In the genomic region with DNA sequence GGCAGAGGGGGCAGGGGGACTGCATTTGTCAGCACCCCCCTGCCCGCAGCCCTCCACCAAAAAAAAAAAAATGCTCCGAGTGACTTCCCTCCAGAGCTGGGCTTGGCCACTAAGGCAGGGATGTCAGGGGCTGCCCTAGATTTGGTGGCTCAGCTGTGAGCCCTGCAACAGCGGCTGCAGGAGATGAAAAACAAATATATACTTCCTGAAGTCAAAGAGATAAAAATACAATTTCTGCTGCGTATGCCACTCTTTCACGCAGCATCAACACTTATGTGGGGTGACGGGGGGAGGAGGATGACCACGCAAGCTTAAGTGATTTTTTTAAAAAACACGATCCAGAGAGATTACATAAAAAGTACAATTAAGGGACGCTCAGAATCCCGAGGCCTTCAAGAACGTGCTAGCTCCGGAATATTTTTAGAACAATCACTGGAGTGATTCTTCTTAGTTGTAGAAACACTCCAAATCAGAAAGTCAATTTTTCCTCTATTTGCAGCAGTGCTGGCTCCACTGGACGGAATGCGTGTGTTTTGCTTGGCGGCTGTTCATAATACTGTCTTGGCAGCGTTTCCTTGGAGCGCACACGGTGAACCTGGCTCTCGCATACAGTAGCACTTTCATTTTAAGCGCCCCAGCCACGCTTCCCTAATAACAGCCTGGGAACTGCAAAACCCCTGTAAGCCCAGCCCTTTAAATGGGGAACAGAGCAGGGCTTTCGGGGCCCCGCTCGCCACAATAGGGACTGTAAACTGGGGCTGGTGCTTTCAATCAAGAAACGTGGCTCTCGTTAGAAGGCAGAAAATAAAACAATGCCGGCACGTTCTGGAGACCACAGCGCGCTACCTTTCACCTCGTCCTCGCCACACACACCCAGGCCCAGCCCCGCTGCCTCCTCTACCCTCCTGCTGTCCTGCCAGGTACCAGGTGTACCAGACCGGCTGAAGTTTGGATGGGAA, we compare ENCODE assay signal across 8 cellular contexts.
DNase-seq lines count a peak whose midpoint lies in the region; ATAC-seq, FAIRE-seq and TF ChIP-seq lines count a peak whose summit lies in the region.

No MANE protein-coding gene starts in this region.

- H3K18ac ChIP-seq in neuronal stem cell (ENCODE audit: low read length): peak overlapping the region; percentile 24

- H3K4me3 ChIP-seq in endothelial cell of umbilical vein (replicated peaks in 1 of 3; ENCODE audit: insufficient read depth in 1 of 3, low read depth in 1 of 3, low read length in 3 of 3) (no peak overlapping the region), neuronal stem cell (ENCODE audit: low read length in 2 of 2) (no peak overlapping the region)

- no peak overlapping the region for H2BK5ac ChIP-seq in neuronal stem cell (ENCODE audit: low read length)

- CTCF ChIA-PET in WTC11 (lab: Charles Lee): interaction anchor here (0.6 to 1.7 kb wide), 5 partner anchors 8 to 108 kb away, joined by 3 to 6 read pairs (median 4); no protein-coding TSS in a partner anchor
- CTCF ChIA-PET in endothelial cell of umbilical vein (lab: Charles Lee): interaction anchor here (0.6 kb wide), 1 partner anchor 75 kb away, joined by 3 read pairs; no protein-coding TSS in a partner anchor

- dilution Hi-C loops in endothelial cell of umbilical vein (cut with MboI; ENCODE audit: extremely low pct_ligation_motif_present, low sequenced_read_pairs): no loop called here

- H2AK5ac ChIP-seq in neuronal stem cell (ENCODE audit: low read depth, low read length): no peak overlapping the region

- intact Hi-C loops in endothelial cell of umbilical vein (cut with micrococcal nuclease): no loop called here

- no peak overlapping the region for H3K14ac ChIP-seq in neuronal stem cell (ENCODE audit: low read length)

- no peaks in the 10 kb centered on the region for H3K9me3 ChIP-seq in endothelial cell of umbilical vein (replicated peaks; ENCODE audit: control insufficient read depth, insufficient read depth, low read length)
- H3K9me3 ChIP-seq in neuronal stem cell (replicated peaks in 1 of 2; ENCODE audit: control insufficient read depth in 2 of 2, insufficient read depth in 1 of 2, low read depth in 1 of 2, low read length in 2 of 2): no peaks in the 10 kb centered on the region

- POLR2A ChIA-PET in WTC11 (lab: Charles Lee) (no interaction called here), endothelial cell of umbilical vein (lab: Charles Lee) (no interaction called here)

- no peaks in the 10 kb centered on the region for H3K36me3 ChIP-seq in endothelial cell of umbilical vein (ENCODE audit: control insufficient read depth in 2 of 2, extremely low read depth in 1 of 2, insufficient read depth in 2 of 2, low read length in 2 of 2)
- H3K36me3 ChIP-seq in neuronal stem cell (replicated peaks in 1 of 2; ENCODE audit: control insufficient read depth in 2 of 2, insufficient read depth in 2 of 2, low read length in 2 of 2): no peaks in the 10 kb centered on the region

- H3K79me2 ChIP-seq in endothelial cell of umbilical vein (ENCODE audit: control insufficient read depth, insufficient read depth, low read length): no peaks in the 10 kb centered on the region

- peak overlapping the region; percentile 52 for H3K23ac ChIP-seq in neuronal stem cell (ENCODE audit: low read depth, low read length, poor library complexity)

- H3K9me1 ChIP-seq in endothelial cell of umbilical vein (replicated peaks; ENCODE audit: control insufficient read depth, extremely low read depth, insufficient read depth, low read length): no peaks in the 10 kb centered on the region

- peak; percentile 65 for DNase-seq in activated T-cell treated with anti-CD3 and anti-CD28 coated beads, Interleukin-2, amount 50 U/mL, for 24 hours
- DNase-seq in activated T-cell treated with anti-CD3 and anti-CD28 coated beads for 4 hours (no peak), WTC11 (ENCODE audit: low spot score) (no peak), endothelial cell of umbilical vein (ENCODE audit: low read depth, low spot score) (peak; percentile 46), neuronal stem cell (ENCODE audit: low spot score) (no peak), NK-92 (lab: John Stamatoyannopoulos, UW; ENCODE audit: unreplicated experiment) (no peak), progenitor cell of endocrine pancreas (ENCODE audit: low spot score, unreplicated experiment) (no peak)
- DNase-seq in stimulated activated CD8-positive, alpha-beta memory T cell treated with anti-CD3 and anti-CD28 coated beads, Interleukin-4, amount 100 ng/mL, for 48 hours: no peak

- no peak overlapping the region for H3K4ac ChIP-seq in neuronal stem cell (ENCODE audit: low read length)

- no peak for TF ChIP-seq POLR2A in endothelial cell of umbilical vein (IDR thresholded peaks at IDR 0.05; ENCODE audit: low read depth, low read length)

- H3K4me2 ChIP-seq in endothelial cell of umbilical vein (ENCODE audit: insufficient read depth, low read length) (no peak overlapping the region), neuronal stem cell (ENCODE audit: insufficient read depth, low read length, poor library complexity, severe bottlenecking) (no peak overlapping the region)

- no peaks in the 10 kb centered on the region for H3K79me1 ChIP-seq in neuronal stem cell (ENCODE audit: low read depth, low read length)

- H3K27ac ChIP-seq in endothelial cell of umbilical vein (ENCODE audit: insufficient read depth, low read depth, low read length) (no peak overlapping the region), neuronal stem cell (replicated peaks; ENCODE audit: low read length) (no peak overlapping the region)

- FAIRE-seq in endothelial cell of umbilical vein (lab: Jason Lieb, UNC): no peak

- H3K4me3 Mint-ChIP-seq in activated T-cell treated with anti-CD3 and anti-CD28 coated beads, Interleukin-2, amount 50 U/mL, for 24 hours: peak overlapping the region; percentile 85
- H3K4me3 Mint-ChIP-seq in WTC11 (no peak overlapping the region), progenitor cell of endocrine pancreas (ENCODE audit: low read depth) (no peak overlapping the region)

- no peak overlapping the region for H2BK15ac ChIP-seq in neuronal stem cell (ENCODE audit: low read length)

- no peaks in the 10 kb centered on the region for H3K27me3 Mint-ChIP-seq in activated T-cell treated with anti-CD3 and anti-CD28 coated beads, Interleukin-2, amount 50 U/mL, for 24 hours
- H3K27me3 Mint-ChIP-seq in WTC11 (ENCODE audit: low read depth): no peaks in the 10 kb centered on the region
- H3K27me3 Mint-ChIP-seq in progenitor cell of endocrine pancreas: peaks cover 36% of the 10 kb centered on the region

- H3K27me3 ChIP-seq in endothelial cell of umbilical vein (ENCODE audit: control insufficient read depth in 2 of 2, insufficient read depth in 2 of 2, low read length in 2 of 2) (no peaks in the 10 kb centered on the region), neuronal stem cell (ENCODE audit: control insufficient read depth in 3 of 3, insufficient read depth in 3 of 3, low read depth in 1 of 3, low read length in 3 of 3) (no peaks in the 10 kb centered on the region)

- no peaks in the 10 kb centered on the region for H4K20me1 ChIP-seq in endothelial cell of umbilical vein (replicated peaks; ENCODE audit: control insufficient read depth, extremely low read depth, insufficient read depth, low read length)

- H4K91ac ChIP-seq in neuronal stem cell (ENCODE audit: low read depth, low read length, poor library complexity): no peak overlapping the region

- H3K9ac ChIP-seq in endothelial cell of umbilical vein (replicated peaks; ENCODE audit: extremely low read depth, insufficient read depth, low read length) (no peak overlapping the region), neuronal stem cell (ENCODE audit: low read depth, low read length, poor library complexity) (no peak overlapping the region)

- no peaks in the 10 kb centered on the region for H3K4me1 ChIP-seq in endothelial cell of umbilical vein (ENCODE audit: control insufficient read depth, extremely low read depth, insufficient read depth, low read length)
- H3K4me1 ChIP-seq in neuronal stem cell (ENCODE audit: control insufficient read depth in 2 of 2, insufficient read depth in 1 of 2, low read depth in 1 of 2, low read length in 2 of 2): peaks cover 0 to 7% of the 10 kb centered on the region in 2 donors

- H2AFZ ChIP-seq in endothelial cell of umbilical vein (ENCODE audit: low read depth, low read length) (no peak overlapping the region), neuronal stem cell (ENCODE audit: low read length) (no peak overlapping the region)

- H3K4me1 Mint-ChIP-seq in activated T-cell treated with anti-CD3 and anti-CD28 coated beads, Interleukin-2, amount 50 U/mL, for 24 hours (ENCODE audit: low read depth): peaks cover 93% of the 10 kb centered on the region
- H3K4me1 Mint-ChIP-seq in WTC11 (peaks cover 58% of the 10 kb centered on the region), progenitor cell of endocrine pancreas (ENCODE audit: low read depth) (peaks cover 20% of the 10 kb centered on the region)

- H3K27ac Mint-ChIP-seq in activated T-cell treated with anti-CD3 and anti-CD28 coated beads, Interleukin-2, amount 50 U/mL, for 24 hours: peak overlapping the region; percentile 95
- H3K27ac Mint-ChIP-seq in WTC11 (peak overlapping the region; percentile 79), progenitor cell of endocrine pancreas (no peak overlapping the region)

- H4K8ac ChIP-seq in neuronal stem cell (ENCODE audit: low read depth, low read length): no peak overlapping the region

- no peak for ATAC-seq in WTC11

- TF ChIP-seq CTCF in WTC11 (IDR thresholded peaks at IDR 0.05): no peak
- no peak for TF ChIP-seq CTCF in endothelial cell of umbilical vein (IDR thresholded peaks at IDR 0.05; ENCODE audit: extremely low read depth in 1 of 2, insufficient read depth in 1 of 2, low read depth in 1 of 2, low read length in 2 of 2)
- no peak for TF ChIP-seq CTCF in progenitor cell of endocrine pancreas (IDR thresholded peaks at IDR 0.05; ENCODE audit: unreplicated experiment)

- no CpG with 5 or more reads among the region's 34 CpGs for WGBS in neuronal stem cell (ENCODE audit: extremely low coverage in 2 of 2, insufficient read length in 2 of 2, insufficient replicate concordance in 1 of 2), 2 donors

- peaks cover 60% of the 10 kb centered on the region for H3K36me3 Mint-ChIP-seq in activated T-cell treated with anti-CD3 and anti-CD28 coated beads, Interleukin-2, amount 50 U/mL, for 24 hours (ENCODE audit: low read depth)
- H3K36me3 Mint-ChIP-seq in WTC11: no peaks in the 10 kb centered on the region
- no peaks in the 10 kb centered on the region for H3K36me3 Mint-ChIP-seq in progenitor cell of endocrine pancreas (ENCODE audit: insufficient read depth)

- H2BK120ac ChIP-seq in neuronal stem cell (ENCODE audit: low read depth, low read length): no peak overlapping the region

- H2BK12ac ChIP-seq in neuronal stem cell (ENCODE audit: low read length): no peak overlapping the region

- no peaks in the 10 kb centered on the region for H3K9me3 Mint-ChIP-seq in activated T-cell treated with anti-CD3 and anti-CD28 coated beads, Interleukin-2, amount 50 U/mL, for 24 hours
- H3K9me3 Mint-ChIP-seq in WTC11 (no peaks in the 10 kb centered on the region), progenitor cell of endocrine pancreas (ENCODE audit: low read depth) (no peaks in the 10 kb centered on the region)

- no TSS peak for BruUV-seq in endothelial cell of umbilical vein (replicated peaks; lab: Mats Ljungman, UMichigan)

TF ChIP-seq in WTC11, 78 proteins besides CTCF, POLR2A, EP300 and RAD21 (continues in another document):
- no peak for TF ChIP-seq SMAD4 (CRISPR knock-in tag; IDR thresholded peaks at IDR 0.05)

TF ChIP-seq in endothelial cell of umbilical vein, 7 proteins besides CTCF, POLR2A, EP300 and RAD21 (continues in another document):
- no peak for TF ChIP-seq EZH2 (IDR thresholded peaks at IDR 0.05; ENCODE audit: borderline replicate concordance, low read depth, low read length, severe bottlenecking)

Comparison
In these comparisons a context has a peak if more than half of its experiments do, and no peak if none do; other contexts are left out.
1. DNase-seq: peak in activated T-cell treated with anti-CD3 and anti-CD28 coated beads, Interleukin-2, amount 50 U/mL, for 24 hours (single experiment) and endothelial cell of umbilical vein (single experiment); none in activated T-cell treated with anti-CD3 and anti-CD28 coated beads for 4 hours (single experiment), WTC11 (single experiment), neuronal stem cell (single experiment), NK-92 (single experiment), stimulated activated CD8-positive, alpha-beta memory T cell treated with anti-CD3 and anti-CD28 coated beads, Interleukin-4, amount 100 ng/mL, for 48 hours (single experiment) and progenitor cell of endocrine pancreas (single experiment).